Comparison of ENCODE assay signal across 8 cellular contexts in the genomic region with DNA sequence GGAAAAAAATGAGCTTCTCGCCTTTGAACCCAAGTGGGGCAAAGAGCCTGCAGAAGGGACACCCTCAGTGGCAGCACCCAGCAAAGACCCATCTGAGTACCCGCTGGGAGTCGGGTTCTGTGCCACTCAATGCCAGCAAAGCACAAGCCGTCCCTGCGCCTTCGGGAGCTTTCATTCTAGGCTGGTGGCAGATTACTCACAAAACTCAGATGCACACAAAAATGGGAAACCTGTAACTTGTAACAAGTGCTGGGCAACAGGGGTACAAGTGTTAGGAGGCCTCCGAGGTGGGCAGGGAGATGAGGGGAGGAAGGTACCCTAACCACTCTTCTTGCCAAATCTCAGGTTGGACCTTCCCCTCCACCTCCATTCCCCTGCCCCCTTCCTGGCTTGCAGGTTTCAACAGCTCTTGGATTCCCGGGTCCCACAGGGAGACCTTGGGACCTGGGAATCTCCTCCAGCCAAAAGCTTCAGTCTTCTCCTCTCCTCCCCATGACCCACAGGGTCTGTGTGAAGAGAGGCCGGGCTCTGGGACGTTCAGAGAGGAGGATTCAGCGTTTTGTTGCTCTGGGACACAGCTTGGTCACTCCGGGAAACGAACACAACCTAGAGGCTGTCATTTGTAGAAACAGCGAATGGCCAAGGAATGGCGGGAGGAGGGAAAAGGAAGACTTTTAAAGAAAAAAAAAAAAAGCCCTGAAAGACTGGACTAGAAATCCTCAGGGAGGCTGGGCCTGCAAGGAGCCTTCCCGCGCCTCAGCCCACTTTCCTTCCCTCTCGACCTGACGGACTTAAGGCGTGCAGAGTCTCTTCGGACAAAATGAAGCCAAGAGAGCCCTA. TPM values are rescaled to one million over a fixed set of nuclear protein-coding genes. Genes with fewer than 3 reads are reported as not detected.
DNase-seq lines count a peak whose midpoint lies in the region; ATAC-seq and TF ChIP-seq lines count a peak whose summit lies in the region.

No MANE protein-coding gene starts in this region.

- peaks cover 0 to 32% (median 3%) of the 10 kb centered on the region in 3 donors for H3K4me1 ChIP-seq in gastroesophageal sphincter

- no peaks in the 10 kb centered on the region for H3K9me3 Mint-ChIP-seq in activated CD4-positive, alpha-beta T cell treated with anti-CD3 and anti-CD28 coated beads for 36 hours (ENCODE audit: low read depth)

- TF ChIP-seq POLR2A in gastroesophageal sphincter (IDR thresholded peaks at IDR 0.05): no peak

- TF ChIP-seq EP300 in gastroesophageal sphincter (IDR thresholded peaks at IDR 0.05): no peak

- H3K4me3 Mint-ChIP-seq in activated CD4-positive, alpha-beta T cell treated with anti-CD3 and anti-CD28 coated beads for 36 hours: peak overlapping the region; percentile 85

- no peaks in the 10 kb centered on the region for H3K36me3 Mint-ChIP-seq in activated CD4-positive, alpha-beta T cell treated with anti-CD3 and anti-CD28 coated beads for 36 hours (ENCODE audit: low read depth)

- WGBS in gastroesophageal sphincter (ENCODE audit: low coverage in 1 of 2), 2 donors: 2 to 100% methylated on average over 1 to 8 of the region's 21 CpGs

- ATAC-seq in activated CD4-positive, alpha-beta T cell treated with anti-CD3 and anti-CD28 coated beads for 36 hours: no peak
- peak; percentile 7 for ATAC-seq in gastroesophageal sphincter
- ATAC-seq in GM18909 (IDR thresholded peaks at IDR 0.05; ENCODE audit: poor library complexity, unreplicated experiment): no peak

- CTCF ChIA-PET in activated CD4-positive, alpha-beta T cell treated with anti-CD3 and anti-CD28 coated beads for 36 hours (lab: Charles Lee): interaction anchor here (0.7 to 3.1 kb wide), 6 partner anchors 15 to 60 kb away, joined by 3 to 11 read pairs (median 5); no protein-coding TSS in a partner anchor

- peak overlapping the region; percentile 54 to 94 for H3K4me3 ChIP-seq in gastroesophageal sphincter

- intact Hi-C loops in activated CD4-positive, alpha-beta T cell treated with anti-CD3 and anti-CD28 coated beads for 36 hours (cut with DNase I, micrococcal nuclease): loop anchor here (2.0 to 10.0 kb wide), 2 partner anchors 391 to 535 kb away; a partner anchor contains a TSS
- intact Hi-C loops in posterior vena cava (cut with DNase I): loop anchor here (5.0 to 10.0 kb wide), 2 partner anchors 245 to 1578 kb away; no protein-coding TSS in a partner anchor

- no peaks in the 10 kb centered on the region for H3K36me3 ChIP-seq in gastroesophageal sphincter

- H3K27ac ChIP-seq in VCaP (peak overlapping the region; percentile 96), gastroesophageal sphincter (peak overlapping the region in 3 of 4 donors; percentile 79 to 83 (median 81))

- no peaks in the 10 kb centered on the region for H3K27me3 ChIP-seq in gastroesophageal sphincter

- H3K9me3 ChIP-seq in gastroesophageal sphincter: no peaks in the 10 kb centered on the region

- H3K27me3 Mint-ChIP-seq in activated CD4-positive, alpha-beta T cell treated with anti-CD3 and anti-CD28 coated beads for 36 hours: no peaks in the 10 kb centered on the region

- H3K4me1 Mint-ChIP-seq in activated CD4-positive, alpha-beta T cell treated with anti-CD3 and anti-CD28 coated beads for 36 hours: peaks cover 37% of the 10 kb centered on the region

- TF ChIP-seq CTCF in VCaP (conservative IDR thresholded peaks at IDR 0.05) (no peak), gastroesophageal sphincter (IDR thresholded peaks at IDR 0.05) (no peak)

- no peak for DNase-seq in activated CD4-positive, alpha-beta T cell treated with anti-CD3 and anti-CD28 coated beads for 36 hours
- DNase-seq in activated CD4-positive, alpha-beta T cell treated with anti-CD3 and anti-CD28 coated beads, Interleukin-2, amount 50 U/mL, for 4 hours: no peak
- DNase-seq in posterior vena cava (ENCODE audit: low spot score): peak; percentile 44
- DNase-seq in cerebellar nuclear complex (lab: John Stamatoyannopoulos, UW): no peak
- DNase-seq in hippocampal formation (lab: John Stamatoyannopoulos, UW): no peak

- peak overlapping the region; percentile 67 for H3K27ac Mint-ChIP-seq in activated CD4-positive, alpha-beta T cell treated with anti-CD3 and anti-CD28 coated beads for 36 hours

- POLR2A ChIA-PET in activated CD4-positive, alpha-beta T cell treated with anti-CD3 and anti-CD28 coated beads for 36 hours (lab: Charles Lee): no interaction called here

RNA-seq across cellular contexts. Expression of a gene that starts 1.2 kb away (rescaled TPM):
- 1 to 10 TPM; 4.9 to 6.2 TPM for total RNA-seq in activated CD4-positive, alpha-beta T cell treated with anti-CD3 and anti-CD28 coated beads for 36 hours
- total RNA-seq in gastroesophageal sphincter (1 to 10 TPM; 2.4 to 3.8 (median 2.8) TPM), posterior vena cava (1 to 10 TPM; 1.0 to 1.4 TPM)

RNA-seq across cellular contexts. Expression of a gene that starts 38.8 kb away (rescaled TPM):
- not detected for total RNA-seq in activated CD4-positive, alpha-beta T cell treated with anti-CD3 and anti-CD28 coated beads for 36 hours
- 10 to 100 TPM in 2 of 4 donors, 1 to 10 TPM in 2; 8.2 to 24.1 (median 12.9) TPM for total RNA-seq in gastroesophageal sphincter
- 10 to 100 TPM; 10.6 to 11.2 TPM for total RNA-seq in posterior vena cava

Comparison
In these comparisons a context has a peak if more than half of its experiments do, and no peak if none do; other contexts are left out.
1. RNA of a gene that starts 38.8 kb away (total RNA-seq): 8.2 to 24.1 TPM in gastroesophageal sphincter and 10.6 to 11.2 TPM in posterior vena cava; not detected in activated CD4-positive, alpha-beta T cell treated with anti-CD3 and anti-CD28 coated beads for 36 hours; every median in the first group is over 4 times any median in the second.